ENCODE assay signal across 7 cellular contexts in the genomic region with DNA sequence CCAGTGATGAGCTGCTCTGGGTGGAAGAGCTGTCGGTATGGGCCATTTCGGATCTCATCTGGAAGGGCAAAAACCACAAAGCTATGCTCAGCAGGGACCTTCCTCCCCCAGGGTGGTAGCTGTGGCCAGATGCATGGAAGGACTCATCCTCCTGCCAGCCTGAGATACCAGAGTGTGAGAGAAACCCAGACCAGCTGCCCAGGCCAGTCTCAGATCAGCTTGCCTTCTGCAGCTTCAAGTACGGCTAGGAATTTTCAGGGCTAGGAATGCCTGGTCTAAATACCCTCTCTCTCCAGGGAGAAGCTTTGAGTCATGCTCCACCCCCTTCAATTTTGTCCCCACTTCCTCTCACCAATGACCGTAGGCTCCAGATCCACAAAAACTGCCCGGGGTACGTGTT. TPM values are rescaled to one million over a fixed set of nuclear protein-coding genes. Genes with fewer than 3 reads are reported as not detected.
DNase-seq lines count a peak whose midpoint lies in the region; ATAC-seq and TF ChIP-seq lines count a peak whose summit lies in the region.
"Had no signal": no experiment of that assay in that cellular context is flagged by ENCODE, and none has a peak within 500 bp of the region (broad histone marks: within the 10 kb centered on the region; RNA-seq: fewer than 3 reads in every experiment).

No MANE protein-coding gene starts in this region.

- WGBS in aorta, 2 donors = 38 to 50% methylated on average over 6 of the region's 6 CpGs

- peak overlapping the region; percentile 41 for H3K9ac ChIP-seq in skeletal muscle satellite cell (ENCODE audit: low read depth, low read length)

- H3K36me3 Mint-ChIP-seq in MCF 10A (ENCODE audit: insufficient read depth, unreplicated experiment) = peaks cover 56% of the 10 kb centered on the region

- POLR2A ChIA-PET in MCF 10A (lab: Yijun Ruan, JAX) (interaction anchor here (0.9 to 14.1 kb wide), 10 partner anchors 18 to 75 kb away, joined by 3 to 401 read pairs (median 24); a partner anchor contains a TSS), HEK293T (lab: Yijun Ruan, JAX) (interaction anchor here (0.9 to 1.6 kb wide), 3 partner anchors 9 to 22 kb away, joined by 3 to 6 read pairs (median 5); a partner anchor contains a TSS)

- peak overlapping the region; percentile 39 for H3K4me3 ChIP-seq in skeletal muscle satellite cell (ENCODE audit: low read length)
- no peak overlapping the region for H3K4me3 ChIP-seq in aorta (ENCODE audit: low read length in 2 of 2)

- H3K27ac Mint-ChIP-seq in MCF 10A (ENCODE audit: low read depth, unreplicated experiment) = peak overlapping the region; percentile 51

- H3K27me3 ChIP-seq in skeletal muscle satellite cell (ENCODE audit: control insufficient read depth, insufficient read depth, low read length) (peaks cover 23% of the 10 kb centered on the region), aorta (ENCODE audit: control insufficient read depth in 1 of 2, insufficient read depth in 2 of 2, low read length in 1 of 2) (no peaks in the 10 kb centered on the region)

- H3K36me3 ChIP-seq in skeletal muscle satellite cell (ENCODE audit: insufficient read depth, low read length) (peaks cover 23% of the 10 kb centered on the region), aorta (ENCODE audit: control insufficient read depth in 1 of 2, insufficient read depth in 2 of 2, low read length in 1 of 2) (no peaks in the 10 kb centered on the region)

- no peak for TF ChIP-seq CTCF in MCF 10A (IDR thresholded peaks at IDR 0.05; ENCODE audit: unreplicated experiment)

- peak overlapping the region in 1 of 2 donors; percentile 62 for H3K27ac ChIP-seq in aorta (ENCODE audit: low read depth in 1 of 2, low read length in 2 of 2)
- H3K27ac ChIP-seq: KMS-11 had no signal

- no TSS peak for BruUV-seq in MCF 10A (replicated peaks; lab: Mats Ljungman, UMichigan)

- no peaks in the 10 kb centered on the region for H3K9me3 Mint-ChIP-seq in MCF 10A (ENCODE audit: unreplicated experiment)

- H3K4me1 Mint-ChIP-seq in MCF 10A (ENCODE audit: insufficient read depth, unreplicated experiment) = peaks cover 42% of the 10 kb centered on the region

- H3K4me1 ChIP-seq in skeletal muscle satellite cell (ENCODE audit: control insufficient read depth, insufficient read depth, low read length) = peaks cover 74% of the 10 kb centered on the region
- no peaks in the 10 kb centered on the region for H3K4me1 ChIP-seq in aorta (ENCODE audit: control insufficient read depth in 1 of 2, insufficient read depth in 2 of 2, low read length in 2 of 2)

- DNase-seq in MV-4-11 (lab: John Stamatoyannopoulos, UW) (peak; percentile 27), MCF 10A (ENCODE audit: unreplicated experiment) (no peak), aorta (no peak), HEK293T (ENCODE audit: extremely low spot score) (no peak)
- no peak for DNase-seq in activated CD4-positive, CD25-positive, alpha-beta regulatory T cell treated with anti-CD3 and anti-CD28 coated beads, Interleukin-2, amount 50 U/mL, for 72 hours

- peak overlapping the region; percentile 99 for H3K4me2 ChIP-seq in skeletal muscle satellite cell (ENCODE audit: low read length)

- H3K4me3 Mint-ChIP-seq in MCF 10A (ENCODE audit: unreplicated experiment) = peak overlapping the region; percentile 91

- no peaks in the 10 kb centered on the region for H3K9me3 ChIP-seq in skeletal muscle satellite cell (replicated peaks; ENCODE audit: low read length)
- no peaks in the 10 kb centered on the region for H3K9me3 ChIP-seq in aorta (ENCODE audit: control insufficient read depth, low read length)

- no peak for ATAC-seq in aorta (ENCODE audit: low FRiP score)

- H3K27me3 Mint-ChIP-seq in MCF 10A (ENCODE audit: insufficient read depth, unreplicated experiment) = no peaks in the 10 kb centered on the region

- intact Hi-C loops in MCF 10A (cut with micrococcal nuclease) (loop anchor here (2.0 kb wide), 2 partner anchors 33 to 75 kb away; a partner anchor contains a TSS), aorta (cut with DNase I) (loop anchor here in 1 of 2 donors (2.0 kb wide), 3 partner anchors 27 to 43 kb away; a partner anchor contains a TSS)

- CTCF ChIA-PET in MCF 10A (lab: Yijun Ruan, JAX) = interaction anchor here (0.6 to 10.3 kb wide), 8 partner anchors 22 to 81 kb away, joined by 3 to 123 read pairs (median 4); no protein-coding TSS in a partner anchor
- CTCF ChIA-PET in HEK293T (lab: Yijun Ruan, JAX) = interaction anchor here (1.6 kb wide), 1 partner anchor 43 kb away, joined by 5 read pairs; no protein-coding TSS in a partner anchor

TF ChIP-seq in HEK293T, 16 proteins besides CTCF, POLR2A, EP300 and RAD21:
- TF ChIP-seq ELF4 (IDR thresholded peaks at IDR 0.05) (no peak), FOXM1 (IDR thresholded peaks at IDR 0.05; ENCODE audit: borderline replicate concordance) (no peak), ZNF384 (IDR thresholded peaks at IDR 0.05) (no peak), LEF1 (IDR thresholded peaks at IDR 0.05; ENCODE audit: borderline replicate concordance) (no peak), ARNT (IDR thresholded peaks at IDR 0.05) (no peak), L3MBTL2 (conservative IDR thresholded peaks at IDR 0.05) (no peak), SP1 (IDR thresholded peaks at IDR 0.05) (no peak), NFRKB (IDR thresholded peaks at IDR 0.05) (no peak), HDGF (IDR thresholded peaks at IDR 0.05; ENCODE audit: borderline replicate concordance) (no peak), TARDBP (IDR thresholded peaks at IDR 0.05) (no peak)
- TF ChIP-seq, protein P1, sequence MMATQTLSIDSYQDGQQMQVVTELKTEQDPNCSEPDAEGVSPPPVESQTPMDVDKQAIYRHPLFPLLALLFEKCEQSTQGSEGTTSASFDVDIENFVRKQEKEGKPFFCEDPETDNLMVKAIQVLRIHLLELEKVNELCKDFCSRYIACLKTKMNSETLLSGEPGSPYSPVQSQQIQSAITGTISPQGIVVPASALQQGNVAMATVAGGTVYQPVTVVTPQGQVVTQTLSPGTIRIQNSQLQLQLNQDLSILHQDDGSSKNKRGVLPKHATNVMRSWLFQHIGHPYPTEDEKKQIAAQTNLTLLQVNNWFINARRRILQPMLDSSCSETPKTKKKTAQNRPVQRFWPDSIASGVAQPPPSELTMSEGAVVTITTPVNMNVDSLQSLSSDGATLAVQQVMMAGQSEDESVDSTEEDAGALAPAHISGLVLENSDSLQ (IDR thresholded peaks at IDR 0.05) = no peak
TF ChIP-seq in HEK293T: peak in this region for 0.

RNA-seq across cellular contexts. Expression of a gene that starts 1.4 kb away (rescaled TPM):
- not detected in 2 replicates for total RNA-seq in MCF 10A (2022)
- total RNA-seq in skeletal muscle satellite cell (2012; rRNA removed) = not detected in 2 replicates
- not detected for total RNA-seq in aorta
- polyA plus RNA-seq in aorta = under 1 TPM in 1 of 2 donors, not detected in 1; 0.28 TPM

RNA-seq across cellular contexts. Expression of a gene that starts 2.1 kb away (rescaled TPM):
- total RNA-seq in MCF 10A (2022) (37.2 and 80.5 TPM in 2 replicates), aorta (10 to 100 TPM; 44.3 to 59.2 TPM)
- 11.4 and 15.5 TPM in 2 replicates for total RNA-seq in skeletal muscle satellite cell (2012; rRNA removed)
- polyA plus RNA-seq in aorta = 10 to 100 TPM; 20.3 to 48.3 TPM

RNA-seq across cellular contexts. Expression of a gene that starts 6.4 kb away (rescaled TPM):
- 33.4 and 42.7 TPM in 2 replicates for total RNA-seq in MCF 10A (2022)
- total RNA-seq in skeletal muscle satellite cell (2012; rRNA removed) = 20.8 and 28.9 TPM in 2 replicates
- total RNA-seq in aorta = 10 to 100 TPM; 19.7 to 22.6 TPM
- polyA plus RNA-seq in aorta = 10 to 100 TPM; 26.8 to 37.2 TPM

RNA-seq across cellular contexts. Expression of a gene that starts 6.4 kb away (rescaled TPM):
- total RNA-seq in MCF 10A (2022) = 4.9 and 7.5 TPM in 2 replicates
- total RNA-seq in skeletal muscle satellite cell (2012; rRNA removed) = 6.6 and 11.4 TPM in 2 replicates
- total RNA-seq in aorta = 1 to 10 TPM; 2.9 to 7.1 TPM
- 1 to 10 TPM; 2.7 to 3.8 TPM for polyA plus RNA-seq in aorta

RNA-seq across cellular contexts. Expression of a gene that starts 22.1 kb away (rescaled TPM):
- total RNA-seq in MCF 10A (2022) = 45.5 and 45.6 TPM in 2 replicates
- total RNA-seq in skeletal muscle satellite cell (2012; rRNA removed) = 19.3 and 26.6 TPM in 2 replicates
- 10 to 100 TPM; 21.4 to 55.9 TPM for total RNA-seq in aorta
- 100 to 1,000 TPM in 1 of 2 donors, 10 to 100 TPM in 1; 12.9 to 101 TPM for polyA plus RNA-seq in aorta
